16 cellular contexts compared by ENCODE assay signal in genomic region chr15:85825118-85825517, GRCh38.
"Had no signal": no experiment of that assay in that cellular context is flagged by ENCODE, and none has a peak within 500 bp of the region (broad histone marks: within the 10 kb centered on the region; RNA-seq: fewer than 3 reads in every experiment).

No MANE protein-coding gene starts in this region.

- DNase-seq: effector memory CD4-positive, alpha-beta T cell; heart right ventricle; hypothalamus; kidney glomerular epithelial cell; left ventricle myocardium inferior; mesenchymal stem cell; natural killer cell; stimulated activated CD4-positive, alpha-beta T cell treated with anti-CD3 and anti-CD28 coated beads, Interleukin-2, amount 100 ng/mL, for 24 hours; stimulated activated CD4-positive, alpha-beta T cell treated with anti-CD3 and anti-CD28 coated beads, Interleukin-4, amount 100 ng/mL, for 4 hours; stimulated activated naive B cell treated with anti-CD40 and anti-IgM and Interleukin-4, amounts not matched to agents 10 μg/mL and 1 μg/mL and 100 μg/mL, for 72 hours; stimulated activated naive CD8-positive, alpha-beta T cell treated with anti-CD3 and anti-CD28 coated beads, Interleukin-15, amount 100 ng/mL, for 72 hours; testis had no signal

- H3K4me1 ChIP-seq: heart right ventricle, left ventricle myocardium inferior, testis, tibial nerve had no signal

- H3K27ac Mint-ChIP-seq: natural killer cell; stimulated activated naive B cell treated with anti-CD40 and anti-IgM and Interleukin-4, amounts not matched to agents 10 μg/mL and 1 μg/mL and 100 μg/mL, for 72 hours; stimulated activated naive CD8-positive, alpha-beta T cell treated with anti-CD3 and anti-CD28 coated beads, Interleukin-15, amount 100 ng/mL, for 72 hours had no signal

- ATAC-seq: natural killer cell; sciatic nerve; stimulated activated naive B cell treated with anti-CD40 and anti-IgM and Interleukin-4, amounts not matched to agents 10 μg/mL and 1 μg/mL and 100 μg/mL, for 72 hours; stimulated activated naive CD8-positive, alpha-beta T cell treated with anti-CD3 and anti-CD28 coated beads, Interleukin-15, amount 100 ng/mL, for 72 hours had no signal

- H3K36me3 ChIP-seq: heart right ventricle, left ventricle myocardium inferior, tibial nerve had no signal

- H3K9me3 Mint-ChIP-seq: natural killer cell; neural crest cell; stimulated activated naive B cell treated with anti-CD40 and anti-IgM and Interleukin-4, amounts not matched to agents 10 μg/mL and 1 μg/mL and 100 μg/mL, for 72 hours; stimulated activated naive CD8-positive, alpha-beta T cell treated with anti-CD3 and anti-CD28 coated beads, Interleukin-15, amount 100 ng/mL, for 72 hours had no signal

- H3K27me3 Mint-ChIP-seq: stimulated activated naive CD8-positive, alpha-beta T cell treated with anti-CD3 and anti-CD28 coated beads, Interleukin-15, amount 100 ng/mL, for 72 hours had no signal

- H3K4me3 Mint-ChIP-seq: natural killer cell; neural crest cell; stimulated activated naive B cell treated with anti-CD40 and anti-IgM and Interleukin-4, amounts not matched to agents 10 μg/mL and 1 μg/mL and 100 μg/mL, for 72 hours; stimulated activated naive CD8-positive, alpha-beta T cell treated with anti-CD3 and anti-CD28 coated beads, Interleukin-15, amount 100 ng/mL, for 72 hours had no signal

- H3K4me3 ChIP-seq: heart right ventricle, left ventricle myocardium inferior, lung, testis, tibial nerve had no signal

- H3K9me3 ChIP-seq: heart right ventricle, left ventricle myocardium inferior, testis, tibial nerve had no signal

- H3K27me3 ChIP-seq: testis, tibial nerve had no signal

- H3K27ac ChIP-seq: heart right ventricle, left ventricle myocardium inferior, testis, tibial nerve had no signal

- H3K36me3 Mint-ChIP-seq: natural killer cell; stimulated activated naive B cell treated with anti-CD40 and anti-IgM and Interleukin-4, amounts not matched to agents 10 μg/mL and 1 μg/mL and 100 μg/mL, for 72 hours had no signal

- H3K4me1 Mint-ChIP-seq: natural killer cell; neural crest cell; stimulated activated naive B cell treated with anti-CD40 and anti-IgM and Interleukin-4, amounts not matched to agents 10 μg/mL and 1 μg/mL and 100 μg/mL, for 72 hours; stimulated activated naive CD8-positive, alpha-beta T cell treated with anti-CD3 and anti-CD28 coated beads, Interleukin-15, amount 100 ng/mL, for 72 hours had no signal
